ENCODE assay signal across 1 cellular context in the genomic region with DNA sequence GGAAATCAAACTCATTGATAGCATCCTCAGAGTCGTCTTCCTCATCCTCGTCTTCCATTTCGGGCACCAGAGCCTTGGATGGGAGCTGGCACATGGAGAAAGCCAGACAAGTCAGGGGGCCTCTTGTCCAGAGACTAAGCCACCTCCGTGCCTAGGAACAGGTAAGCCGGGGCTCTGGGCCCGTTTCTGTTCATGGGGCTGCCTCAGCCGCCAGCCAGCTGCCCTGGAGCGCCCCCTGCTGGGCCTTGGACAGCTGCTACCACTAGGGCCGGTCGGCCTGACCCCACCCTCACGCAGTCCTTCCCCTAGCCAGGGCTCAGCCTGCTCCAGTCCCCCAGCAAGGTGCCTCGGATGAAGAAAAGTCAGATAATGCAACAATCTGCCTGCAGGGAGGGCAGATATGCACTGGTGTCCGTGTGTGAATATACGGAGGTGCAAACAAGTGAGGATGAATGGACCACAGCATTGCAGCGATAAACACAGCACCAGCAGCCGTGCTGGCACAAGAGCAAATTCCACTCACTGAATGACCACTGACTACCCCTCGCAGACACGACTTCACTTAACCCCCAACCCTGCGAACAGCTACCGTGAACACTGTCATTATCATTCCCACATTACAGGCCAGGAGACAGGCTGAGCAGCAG.
A peak's percentile ranks its signal among the peaks of the same experiment; 100 is the strongest.
TF ChIP-seq lines count a peak whose summit lies in the region.

No MANE protein-coding gene starts in this region.

TF ChIP-seq in GM12878, 131 proteins besides CTCF, POLR2A, EP300 and RAD21:
- TF ChIP-seq TCF12 (IDR thresholded peaks at IDR 0.05; ENCODE audit: low read depth, low read length) = peak; percentile 56; the same call in 1 of the 2 replicates
- TF ChIP-seq SMC3 (IDR thresholded peaks at IDR 0.05; ENCODE audit: borderline replicate concordance, low read length) = peak; percentile 63
- no peak for TF ChIP-seq ZBED1 (IDR thresholded peaks at IDR 0.05; ENCODE audit: borderline replicate concordance)
- 0 out of 2 replicates have a peak, but pooled peaks have one; percentile 26 for TF ChIP-seq TCF3 (IDR thresholded peaks at IDR 0.05; ENCODE audit: borderline replicate concordance, insufficient read depth, low read depth, low read length)
- TF ChIP-seq ATF3 (IDR thresholded peaks at IDR 0.05; ENCODE audit: borderline replicate concordance, extremely low read depth, low read depth, low read length) = no peak
- no peak for TF ChIP-seq ETV6 (conservative IDR thresholded peaks at IDR 0.05 in 1 of 2, IDR thresholded peaks at IDR 0.05 in 1 of 2; ENCODE audit: borderline replicate concordance in 1 of 2, low read depth in 1 of 2)
- TF ChIP-seq RUNX3 (IDR thresholded peaks at IDR 0.05; ENCODE audit: low read length) = 0 out of 2 replicates have a peak, but pooled peaks have one; percentile 11
- TF ChIP-seq YY1 (IDR thresholded peaks at IDR 0.05; ENCODE audit: low read depth, low read length) = peak; percentile 67; the same call in 1 of the 2 replicates
- TF ChIP-seq NR2F1 (conservative IDR thresholded peaks at IDR 0.05) = 0 out of 2 replicates have a peak, but pooled peaks have one; percentile 21
- no peak for TF ChIP-seq NFYA (IDR thresholded peaks at IDR 0.05; ENCODE audit: borderline replicate concordance, low read depth, low read length)
- TF ChIP-seq ZSCAN29 (IDR thresholded peaks at IDR 0.05) = no peak
- no peak for TF ChIP-seq CREM (IDR thresholded peaks at IDR 0.05; ENCODE audit: low read depth)
